ENCODE assay signal across 1 cellular context in genomic region chr2:43637030-43637803, GRCh38.
A peak's percentile ranks its signal among the peaks of the same experiment; 100 is the strongest.
TF ChIP-seq lines count a peak whose summit lies in the region.

TSS of gene PLEKHH2 (plus strand) at chr2:43637260. CDS start at chr2:43644674, 7,414 bp downstream.

TF ChIP-seq in HepG2, 621 proteins besides CTCF, POLR2A, EP300 and RAD21 (continued from another document and continues in another):
- TF ChIP-seq UBTF (CRISPR knock-in tag; IDR thresholded peaks at IDR 0.05), result peak; percentile 50; the same call in 1 of the 2 replicates
- TF ChIP-seq ZSCAN29 (CRISPR knock-in tag; conservative IDR thresholded peaks at IDR 0.05), result no peak
- no peak for TF ChIP-seq ZNF343 (CRISPR knock-in tag; IDR thresholded peaks at IDR 0.05)
- TF ChIP-seq RFX1 (IDR thresholded peaks at IDR 0.05), result no peak
- peak; percentile 22; the same call in 1 of the 2 replicates for TF ChIP-seq SOX5 (CRISPR knock-in tag; IDR thresholded peaks at IDR 0.05; ENCODE audit: borderline replicate concordance)
- TF ChIP-seq AHR (CRISPR knock-in tag; IDR thresholded peaks at IDR 0.05), result no peak
- TF ChIP-seq RNF2 (conservative IDR thresholded peaks at IDR 0.05; ENCODE audit: low read depth), result peak; percentile 82; the same call in 1 of the 2 replicates
- TF ChIP-seq ZNF10 (CRISPR knock-in tag; IDR thresholded peaks at IDR 0.05; ENCODE audit: borderline replicate concordance, low read depth), result no peak
- TF ChIP-seq ZNF615 (CRISPR knock-in tag; IDR thresholded peaks at IDR 0.05; ENCODE audit: borderline replicate concordance), result no peak
- TF ChIP-seq ZNF430 (CRISPR knock-in tag; IDR thresholded peaks at IDR 0.05), result 0 out of 2 replicates have a peak, but pooled peaks have one; percentile 60
- TF ChIP-seq ZSCAN30 (CRISPR knock-in tag; IDR thresholded peaks at IDR 0.05), result no peak
- TF ChIP-seq, protein P1, sequence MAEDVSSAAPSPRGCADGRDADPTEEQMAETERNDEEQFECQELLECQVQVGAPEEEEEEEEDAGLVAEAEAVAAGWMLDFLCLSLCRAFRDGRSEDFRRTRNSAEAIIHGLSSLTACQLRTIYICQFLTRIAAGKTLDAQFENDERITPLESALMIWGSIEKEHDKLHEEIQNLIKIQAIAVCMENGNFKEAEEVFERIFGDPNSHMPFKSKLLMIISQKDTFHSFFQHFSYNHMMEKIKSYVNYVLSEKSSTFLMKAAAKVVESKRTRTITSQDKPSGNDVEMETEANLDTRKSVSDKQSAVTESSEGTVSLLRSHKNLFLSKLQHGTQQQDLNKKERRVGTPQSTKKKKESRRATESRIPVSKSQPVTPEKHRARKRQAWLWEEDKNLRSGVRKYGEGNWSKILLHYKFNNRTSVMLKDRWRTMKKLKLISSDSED (CRISPR knock-in tag; IDR thresholded peaks at IDR 0.05), result no peak
- no peak for TF ChIP-seq ZFP37 (CRISPR knock-in tag; IDR thresholded peaks at IDR 0.05; ENCODE audit: borderline replicate concordance)
- peak; percentile 70; the same call in 1 of the 2 replicates for TF ChIP-seq MEIS1 (CRISPR knock-in tag; IDR thresholded peaks at IDR 0.05; ENCODE audit: borderline replicate concordance)
- TF ChIP-seq, protein P2, sequence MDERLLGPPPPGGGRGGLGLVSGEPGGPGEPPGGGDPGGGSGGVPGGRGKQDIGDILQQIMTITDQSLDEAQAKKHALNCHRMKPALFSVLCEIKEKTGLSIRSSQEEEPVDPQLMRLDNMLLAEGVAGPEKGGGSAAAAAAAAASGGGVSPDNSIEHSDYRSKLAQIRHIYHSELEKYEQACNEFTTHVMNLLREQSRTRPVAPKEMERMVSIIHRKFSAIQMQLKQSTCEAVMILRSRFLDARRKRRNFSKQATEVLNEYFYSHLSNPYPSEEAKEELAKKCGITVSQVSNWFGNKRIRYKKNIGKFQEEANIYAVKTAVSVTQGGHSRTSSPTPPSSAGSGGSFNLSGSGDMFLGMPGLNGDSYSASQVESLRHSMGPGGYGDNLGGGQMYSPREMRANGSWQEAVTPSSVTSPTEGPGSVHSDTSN (CRISPR knock-in tag; IDR thresholded peaks at IDR 0.05), result peak; percentile 98
- TF ChIP-seq ARNT (IDR thresholded peaks at IDR 0.05), result no peak
- peak; percentile 70; the same call in 1 of the 2 replicates for TF ChIP-seq NFKB2 (CRISPR knock-in tag; IDR thresholded peaks at IDR 0.05; ENCODE audit: borderline replicate concordance)
- TF ChIP-seq NFE2 (CRISPR knock-in tag; IDR thresholded peaks at IDR 0.05), result no peak
- no peak for TF ChIP-seq ZNF331 (CRISPR knock-in tag; IDR thresholded peaks at IDR 0.05)
- no peak for TF ChIP-seq SRSF4 (IDR thresholded peaks at IDR 0.05; ENCODE audit: low read depth, low read length, poor library complexity, severe bottlenecking)
- no peak; the same call in 1 of the 2 replicates for TF ChIP-seq ZBTB8A (CRISPR knock-in tag; IDR thresholded peaks at IDR 0.05; ENCODE audit: borderline replicate concordance, low read depth)
- TF ChIP-seq, protein P3, sequence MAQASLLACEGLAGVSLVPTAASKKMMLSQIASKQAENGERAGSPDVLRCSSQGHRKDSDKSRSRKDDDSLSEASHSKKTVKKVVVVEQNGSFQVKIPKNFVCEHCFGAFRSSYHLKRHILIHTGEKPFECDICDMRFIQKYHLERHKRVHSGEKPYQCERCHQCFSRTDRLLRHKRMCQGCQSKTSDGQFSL (CRISPR knock-in tag; IDR thresholded peaks at IDR 0.05), result no peak
- no peak for TF ChIP-seq IKZF4 (CRISPR knock-in tag; IDR thresholded peaks at IDR 0.05; ENCODE audit: borderline replicate concordance, low read depth, not compliant biosample characterization)
- TF ChIP-seq ZFP36L2 (CRISPR knock-in tag; IDR thresholded peaks at IDR 0.05), result no peak
- TF ChIP-seq MZF1 (CRISPR knock-in tag; IDR thresholded peaks at IDR 0.05; ENCODE audit: borderline replicate concordance), result no peak
- no peak for TF ChIP-seq ZNF556 (CRISPR knock-in tag; IDR thresholded peaks at IDR 0.05; ENCODE audit: borderline replicate concordance)
- no peak for TF ChIP-seq MIER3 (CRISPR knock-in tag; IDR thresholded peaks at IDR 0.05; ENCODE audit: borderline replicate concordance)
- TF ChIP-seq ZNF441 (CRISPR knock-in tag; IDR thresholded peaks at IDR 0.05; ENCODE audit: borderline replicate concordance), result no peak
- TF ChIP-seq SMARCE1 (IDR thresholded peaks at IDR 0.05; ENCODE audit: borderline replicate concordance), result no peak
- TF ChIP-seq, protein P4, sequence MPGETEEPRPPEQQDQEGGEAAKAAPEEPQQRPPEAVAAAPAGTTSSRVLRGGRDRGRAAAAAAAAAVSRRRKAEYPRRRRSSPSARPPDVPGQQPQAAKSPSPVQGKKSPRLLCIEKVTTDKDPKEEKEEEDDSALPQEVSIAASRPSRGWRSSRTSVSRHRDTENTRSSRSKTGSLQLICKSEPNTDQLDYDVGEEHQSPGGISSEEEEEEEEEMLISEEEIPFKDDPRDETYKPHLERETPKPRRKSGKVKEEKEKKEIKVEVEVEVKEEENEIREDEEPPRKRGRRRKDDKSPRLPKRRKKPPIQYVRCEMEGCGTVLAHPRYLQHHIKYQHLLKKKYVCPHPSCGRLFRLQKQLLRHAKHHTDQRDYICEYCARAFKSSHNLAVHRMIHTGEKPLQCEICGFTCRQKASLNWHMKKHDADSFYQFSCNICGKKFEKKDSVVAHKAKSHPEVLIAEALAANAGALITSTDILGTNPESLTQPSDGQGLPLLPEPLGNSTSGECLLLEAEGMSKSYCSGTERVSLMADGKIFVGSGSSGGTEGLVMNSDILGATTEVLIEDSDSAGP (CRISPR knock-in tag; IDR thresholded peaks at IDR 0.05; ENCODE audit: borderline replicate concordance), result peak; percentile 64; the same call in 1 of the 2 replicates
- no peak for TF ChIP-seq NBN (conservative IDR thresholded peaks at IDR 0.05)
- TF ChIP-seq ERF (CRISPR knock-in tag; IDR thresholded peaks at IDR 0.05), result no peak
- TF ChIP-seq ZNF572 (CRISPR knock-in tag; IDR thresholded peaks at IDR 0.05), result no peak
- no peak for TF ChIP-seq MYNN (CRISPR knock-in tag; IDR thresholded peaks at IDR 0.05; ENCODE audit: low read depth)
- TF ChIP-seq KAT8 (CRISPR knock-in tag; IDR thresholded peaks at IDR 0.05), result no peak; the same call in 1 of the 2 replicates
- no peak for TF ChIP-seq ZNF468 (CRISPR knock-in tag; IDR thresholded peaks at IDR 0.05)
- no peak for TF ChIP-seq FOXK1 (CRISPR knock-in tag; IDR thresholded peaks at IDR 0.05; ENCODE audit: borderline replicate concordance, low read depth)
- no peak for TF ChIP-seq DR1 (CRISPR knock-in tag; IDR thresholded peaks at IDR 0.05)
- peak; percentile 79 for TF ChIP-seq FOXC1 (CRISPR knock-in tag; IDR thresholded peaks at IDR 0.05; ENCODE audit: borderline replicate concordance)
- no peak for TF ChIP-seq FOXP1 (IDR thresholded peaks at IDR 0.05)
- no peak for TF ChIP-seq FOXP1 (CRISPR knock-in tag; IDR thresholded peaks at IDR 0.05)
- TF ChIP-seq JUND (CRISPR knock-in tag; IDR thresholded peaks at IDR 0.05), result no peak
- no peak for TF ChIP-seq YY1 (IDR thresholded peaks at IDR 0.05; ENCODE audit: insufficient read depth, insufficient replicate concordance, low read depth, low read length)
- no peak for TF ChIP-seq TARDBP (CRISPR knock-in tag; IDR thresholded peaks at IDR 0.05)
- TF ChIP-seq, protein P5, sequence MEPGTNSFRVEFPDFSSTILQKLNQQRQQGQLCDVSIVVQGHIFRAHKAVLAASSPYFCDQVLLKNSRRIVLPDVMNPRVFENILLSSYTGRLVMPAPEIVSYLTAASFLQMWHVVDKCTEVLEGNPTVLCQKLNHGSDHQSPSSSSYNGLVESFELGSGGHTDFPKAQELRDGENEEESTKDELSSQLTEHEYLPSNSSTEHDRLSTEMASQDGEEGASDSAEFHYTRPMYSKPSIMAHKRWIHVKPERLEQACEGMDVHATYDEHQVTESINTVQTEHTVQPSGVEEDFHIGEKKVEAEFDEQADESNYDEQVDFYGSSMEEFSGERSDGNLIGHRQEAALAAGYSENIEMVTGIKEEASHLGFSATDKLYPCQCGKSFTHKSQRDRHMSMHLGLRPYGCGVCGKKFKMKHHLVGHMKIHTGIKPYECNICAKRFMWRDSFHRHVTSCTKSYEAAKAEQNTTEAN (CRISPR knock-in tag; conservative IDR thresholded peaks at IDR 0.05), result peak; percentile 48; the same call in 1 of the 2 replicates
- TF ChIP-seq MLX (CRISPR knock-in tag; IDR thresholded peaks at IDR 0.05), result no peak
- TF ChIP-seq ZNF17 (CRISPR knock-in tag; IDR thresholded peaks at IDR 0.05), result no peak
- TF ChIP-seq, protein P6, sequence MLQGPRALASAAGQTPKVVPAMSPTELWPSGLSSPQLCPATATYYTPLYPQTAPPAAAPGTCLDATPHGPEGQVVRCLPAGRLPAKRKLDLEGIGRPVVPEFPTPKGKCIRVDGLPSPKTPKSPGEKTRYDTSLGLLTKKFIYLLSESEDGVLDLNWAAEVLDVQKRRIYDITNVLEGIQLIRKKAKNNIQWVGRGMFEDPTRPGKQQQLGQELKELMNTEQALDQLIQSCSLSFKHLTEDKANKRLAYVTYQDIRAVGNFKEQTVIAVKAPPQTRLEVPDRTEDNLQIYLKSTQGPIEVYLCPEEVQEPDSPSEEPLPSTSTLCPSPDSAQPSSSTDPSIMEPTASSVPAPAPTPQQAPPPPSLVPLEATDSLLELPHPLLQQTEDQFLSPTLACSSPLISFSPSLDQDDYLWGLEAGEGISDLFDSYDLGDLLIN (CRISPR knock-in tag; IDR thresholded peaks at IDR 0.05; ENCODE audit: borderline replicate concordance), result no peak
- no peak for TF ChIP-seq PRMT3 (CRISPR knock-in tag; IDR thresholded peaks at IDR 0.05; ENCODE audit: borderline replicate concordance, low read depth)
- TF ChIP-seq REST (IDR thresholded peaks at IDR 0.05; ENCODE audit: borderline replicate concordance in 1 of 2, low read depth in 1 of 2, low read length in 2 of 2), result no peak
- no peak for TF ChIP-seq ZNF33B (CRISPR knock-in tag; IDR thresholded peaks at IDR 0.05)
- peak; percentile 59 for TF ChIP-seq AGO2 (optimal IDR thresholded peaks at IDR 0.05; ENCODE audit: low read depth, low read length)
- no peak for TF ChIP-seq ZNF24 (IDR thresholded peaks at IDR 0.05)
- TF ChIP-seq SMAD9 (CRISPR knock-in tag; IDR thresholded peaks at IDR 0.05), result no peak
- TF ChIP-seq, protein P7, sequence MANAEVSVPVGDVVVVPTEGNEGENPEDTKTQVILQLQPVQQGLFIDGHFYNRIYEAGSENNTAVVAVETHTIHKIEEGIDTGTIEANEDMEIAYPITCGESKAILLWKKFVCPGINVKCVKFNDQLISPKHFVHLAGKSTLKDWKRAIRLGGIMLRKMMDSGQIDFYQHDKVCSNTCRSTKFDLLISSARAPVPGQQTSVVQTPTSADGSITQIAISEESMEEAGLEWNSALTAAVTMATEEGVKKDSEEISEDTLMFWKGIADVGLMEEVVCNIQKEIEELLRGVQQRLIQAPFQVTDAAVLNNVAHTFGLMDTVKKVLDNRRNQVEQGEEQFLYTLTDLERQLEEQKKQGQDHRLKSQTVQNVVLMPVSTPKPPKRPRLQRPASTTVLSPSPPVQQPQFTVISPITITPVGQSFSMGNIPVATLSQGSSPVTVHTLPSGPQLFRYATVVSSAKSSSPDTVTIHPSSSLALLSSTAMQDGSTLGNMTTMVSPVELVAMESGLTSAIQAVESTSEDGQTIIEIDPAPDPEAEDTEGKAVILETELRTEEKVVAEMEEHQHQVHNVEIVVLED (CRISPR knock-in tag; IDR thresholded peaks at IDR 0.05; ENCODE audit: borderline replicate concordance), result no peak
- peak; percentile 98 for TF ChIP-seq ZNF777 (CRISPR knock-in tag; IDR thresholded peaks at IDR 0.05)
- TF ChIP-seq SOX6 (IDR thresholded peaks at IDR 0.05), result no peak
- peak; percentile 18; the same call in 1 of the 2 replicates for TF ChIP-seq SOX6 (CRISPR knock-in tag; IDR thresholded peaks at IDR 0.05)
- peak; percentile 64; the same call in 1 of the 2 replicates for TF ChIP-seq ZNF230 (CRISPR knock-in tag; IDR thresholded peaks at IDR 0.05)
- no peak for TF ChIP-seq NFE2L2 (IDR thresholded peaks at IDR 0.05; ENCODE audit: low read length)
- no peak for TF ChIP-seq PHF20 (CRISPR knock-in tag; IDR thresholded peaks at IDR 0.05)
- TF ChIP-seq ZNF256 (CRISPR knock-in tag; conservative IDR thresholded peaks at IDR 0.05), result no peak
